In genomic region chr2:113504081-113504480, GRCh38 we compare ENCODE assay signal across 9 cellular contexts. TPM values are rescaled to one million over a fixed set of nuclear protein-coding genes. Genes with fewer than 3 reads are reported as not detected.
DNase-seq lines count a peak whose midpoint lies in the region; ATAC-seq, FAIRE-seq and TF ChIP-seq lines count a peak whose summit lies in the region.
"Not testable (repeated sequence)": the region's sequence is repeated elsewhere in the genome, so short reads cannot be mapped to it uniquely, and the experiment has no call there.
"Had no signal": no experiment of that assay in that cellular context is flagged by ENCODE, and none has a peak within 500 bp of the region (broad histone marks: within the 10 kb centered on the region; RNA-seq: fewer than 3 reads in every experiment).

No MANE protein-coding gene starts in this region.

- 34% methylated on average over 17 of the region's 23 CpGs for WGBS in A549 (ENCODE audit: missing lambda C conversion rate)
- WGBS in psoas muscle, 3 donors = 7 to 11% (median 10%) methylated on average over 7 to 23 of the region's 23 CpGs

- peak overlapping the region; percentile 98 for H3K4me2 ChIP-seq in A549

- POLR2A ChIA-PET in A549 (lab: Yijun Ruan, JAX); activated CD4-positive, alpha-beta T cell treated with anti-CD3 and anti-CD28 coated beads, Interleukin-2, amount 10 ng/mL, durations not matched to agents 7 days and 5 days (lab: Charles Lee): not testable (repeated sequence)

- DNase-seq in A549 (ENCODE audit: low read depth in 1 of 2, low spot score in 1 of 2); activated CD4-positive, alpha-beta T cell treated with anti-CD3 and anti-CD28 coated beads, Interleukin-2, amount 10 ng/mL, durations not matched to agents 7 days and 5 days; cardiac muscle cell (ENCODE audit: low read depth in 1 of 2, low spot score in 1 of 2); psoas muscle: not testable (repeated sequence)
- peak; percentile 16 for DNase-seq in myocyte (ENCODE audit: low read depth)

- intact Hi-C loops in psoas muscle (cut with DNase I) = not testable (repeated sequence)

- peaks cover 13% of the 10 kb centered on the region; the same call in 1 of the 3 replicates for H3K4me1 ChIP-seq in A549
- H3K4me1 ChIP-seq in cardiac muscle cell (ENCODE audit: low read depth); psoas muscle: not testable (repeated sequence)

- CTCF ChIA-PET in A549 (lab: Yijun Ruan, JAX); activated CD4-positive, alpha-beta T cell treated with anti-CD3 and anti-CD28 coated beads, Interleukin-2, amount 10 ng/mL, durations not matched to agents 7 days and 5 days (lab: Charles Lee): not testable (repeated sequence)

- H3K27ac Mint-ChIP-seq in IgD-negative memory B cell = peak overlapping the region in 1 of 3 donors; percentile 53
- H3K27ac Mint-ChIP-seq in activated CD4-positive, alpha-beta T cell treated with anti-CD3 and anti-CD28 coated beads, Interleukin-2, amount 10 ng/mL, durations not matched to agents 7 days and 5 days; activated naive CD8-positive, alpha-beta T cell: not testable (repeated sequence)

- not testable (repeated sequence) for H3K27ac ChIP-seq in A549, cardiac muscle cell, psoas muscle

- TF ChIP-seq POLR2A in A549 (IDR thresholded peaks at IDR 0.05; ENCODE audit: low read length) = not testable (repeated sequence)

- not testable (repeated sequence) for H3K36me3 Mint-ChIP-seq in IgD-negative memory B cell; activated CD4-positive, alpha-beta T cell treated with anti-CD3 and anti-CD28 coated beads, Interleukin-2, amount 10 ng/mL, durations not matched to agents 7 days and 5 days (ENCODE audit: low read depth); activated naive CD8-positive, alpha-beta T cell

- H3K27me3 Mint-ChIP-seq in IgD-negative memory B cell = peaks cover 22% of the 10 kb centered on the region
- peaks cover 29% of the 10 kb centered on the region for H3K27me3 Mint-ChIP-seq in activated CD4-positive, alpha-beta T cell treated with anti-CD3 and anti-CD28 coated beads, Interleukin-2, amount 10 ng/mL, durations not matched to agents 7 days and 5 days
- H3K27me3 Mint-ChIP-seq in activated naive CD8-positive, alpha-beta T cell = not testable (repeated sequence)

- not testable (repeated sequence) for H3K9me3 ChIP-seq in A549; cardiac muscle cell (ENCODE audit: low read depth); psoas muscle

- not testable (repeated sequence) for TF ChIP-seq RAD21 in A549 (conservative IDR thresholded peaks at IDR 0.05 in 1 of 2, IDR thresholded peaks at IDR 0.05 in 1 of 2)

- H3K27me3 ChIP-seq in cardiac muscle cell = peaks cover 91% of the 10 kb centered on the region
- H3K27me3 ChIP-seq in psoas muscle (ENCODE audit: insufficient read depth in 3 of 3, low read length in 2 of 3) = peaks cover 0 to 46% (median 18%) of the 10 kb centered on the region in 3 donors

- not testable (repeated sequence) for FAIRE-seq in A549 (lab: Jason Lieb, UNC)

- TF ChIP-seq EP300 in A549 (IDR thresholded peaks at IDR 0.05) = not testable (repeated sequence)

- peak overlapping the region in 3 of 4 donors; percentile 52 to 83 (median 82) for H3K4me3 Mint-ChIP-seq in IgD-negative memory B cell
- H3K4me3 Mint-ChIP-seq in activated CD4-positive, alpha-beta T cell treated with anti-CD3 and anti-CD28 coated beads, Interleukin-2, amount 10 ng/mL, durations not matched to agents 7 days and 5 days = peak overlapping the region; percentile 20
- peak overlapping the region; percentile 20 for H3K4me3 Mint-ChIP-seq in activated naive CD8-positive, alpha-beta T cell

- H3K9me3 Mint-ChIP-seq in IgD-negative memory B cell; activated CD4-positive, alpha-beta T cell treated with anti-CD3 and anti-CD28 coated beads, Interleukin-2, amount 10 ng/mL, durations not matched to agents 7 days and 5 days; activated naive CD8-positive, alpha-beta T cell (ENCODE audit: low read depth): not testable (repeated sequence)

- H3K4me3 ChIP-seq in A549 = not testable (repeated sequence)
- H3K4me3 ChIP-seq in cardiac muscle cell = peak overlapping the region; percentile 38
- H3K4me3 ChIP-seq in psoas muscle = peak overlapping the region; percentile 67

- not testable (repeated sequence) for ATAC-seq in A549, psoas muscle
- peak; percentile 5 for ATAC-seq in GM18909 (IDR thresholded peaks at IDR 0.05; ENCODE audit: poor library complexity, unreplicated experiment)

- not testable (repeated sequence) for TF ChIP-seq CTCF in A549 (IDR thresholded peaks at IDR 0.05); cardiac muscle cell (IDR thresholded peaks at IDR 0.05; ENCODE audit: low read depth, low read length); psoas muscle (IDR thresholded peaks at IDR 0.05)

- H3K4me1 Mint-ChIP-seq in IgD-negative memory B cell = peaks cover 0 to 11% (median 5%) of the 10 kb centered on the region in 3 donors
- not testable (repeated sequence) for H3K4me1 Mint-ChIP-seq in activated CD4-positive, alpha-beta T cell treated with anti-CD3 and anti-CD28 coated beads, Interleukin-2, amount 10 ng/mL, durations not matched to agents 7 days and 5 days; activated naive CD8-positive, alpha-beta T cell (ENCODE audit: low read depth)

- H3K36me3 ChIP-seq in cardiac muscle cell; psoas muscle (ENCODE audit: insufficient read depth in 1 of 2, low read depth in 1 of 2): not testable (repeated sequence)

TF ChIP-seq in A549, 52 proteins besides CTCF, POLR2A, EP300 and RAD21:
- TF ChIP-seq CBX8 (IDR thresholded peaks at IDR 0.05) (peak; percentile 81), RNF2 (IDR thresholded peaks at IDR 0.05; ENCODE audit: borderline replicate concordance, low read depth) (peak; percentile 96)

RNA-seq across cellular contexts. Expression of gene FOXD4L1, which starts 5.6 kb away (rescaled TPM):
- polyA plus RNA-seq in A549 (2011; rRNA removed) = 0.28 and 0.30 TPM in 2 replicates
- polyA plus RNA-seq in A549 (2012; cell fraction: cytosol; rRNA removed) = 0.24 and 0.38 TPM in 2 replicates
- polyA plus RNA-seq in A549 (2012; cell fraction: nucleus; rRNA removed) = 3.1 and 3.4 TPM in 2 replicates
- polyA plus RNA-seq in A549 (2017; fragmentation: RNase III; extraction: RNeasy Plus Mini Kit Qiagen cat#74134 plus additional on column Dnase treatment) = 0.59 to 0.90 TPM (median 0.67 TPM) in 3 replicates
- 0.39 and 0.74 TPM in 2 replicates for polyA minus RNA-seq in A549 (2011; rRNA and poly(A)+ RNA removed)
- polyA plus RNA-seq in IgD-negative memory B cell = not detected
- total RNA-seq in activated CD4-positive, alpha-beta T cell treated with anti-CD3 and anti-CD28 coated beads, Interleukin-2, amount 10 ng/mL, durations not matched to agents 7 days and 5 days = under 1 TPM; 0.15 to 0.25 TPM
- 0.81 and 1.2 TPM in 2 replicates for total RNA-seq in cardiac muscle cell
- 0.09 TPM in 1 of 2 replicates, not detected in the other for polyA plus RNA-seq in cardiac muscle cell
- total RNA-seq in myocyte = 0.26 and 0.43 TPM in 2 replicates
- 0.14 TPM for polyA plus RNA-seq in myocyte (2012)
- total RNA-seq in psoas muscle = under 1 TPM in 3 of 4 donors, not detected in 1; 0.15 to 0.21 (median 0.18) TPM
- polyA plus RNA-seq in psoas muscle = under 1 TPM; 0.14 to 0.19 (median 0.15) TPM
- total RNA-seq: GM23248 had no signal
- polyA plus RNA-seq: GM23248 had no signal

Comparison
In these comparisons a context has a peak if more than half of its experiments do, and no peak if none do; other contexts are left out.
1. H3K4me3 Mint-ChIP-seq: peak in every context shown above with its lines; median percentile 82 in IgD-negative memory B cell; 20 in activated CD4-positive, alpha-beta T cell treated with anti-CD3 and anti-CD28 coated beads, Interleukin-2, amount 10 ng/mL, durations not matched to agents 7 days and 5 days; 20 in activated naive CD8-positive, alpha-beta T cell.